Comparison of ENCODE assay signal across 8 cellular contexts in genomic region chr7:73718905-73719805, GRCh38. TPM values are rescaled to one million over a fixed set of nuclear protein-coding genes. Genes with fewer than 3 reads are reported as not detected.
DNase-seq lines count a peak whose midpoint lies in the region; ATAC-seq and TF ChIP-seq lines count a peak whose summit lies in the region.

Gene STX1A (minus strand): TSS chr7:73719669. CDS start chr7:73719631, 38 bp downstream.

- H3K4me2 ChIP-seq in OCI-LY1 (ENCODE audit: low read length) = peak within 1 kb of the TSS; percentile 87

- intact Hi-C loops in A673 (cut with micrococcal nuclease; ENCODE audit: unreplicated experiment) (loop anchor here (1.0 to 5.0 kb wide), 4 partner anchors 14 to 52 kb away; partner anchors contain the start of genes ABHD11, BUD23, DNAJC30 and VPS37D), esophagus squamous epithelium (cut with DNase I) (no loop called here)

- H3F3A ChIP-seq in OCI-LY1 (ENCODE audit: insufficient read depth, low read length) = no peaks in the 10 kb centered on the region

- no peaks in the 10 kb centered on the region for H3K9me3 ChIP-seq in A673 (ENCODE audit: low read depth, low read length, poor library complexity, severe bottlenecking)
- no peaks in the 10 kb centered on the region for H3K9me3 ChIP-seq in OCI-LY1 (ENCODE audit: low read length)
- no peaks in the 10 kb centered on the region for H3K9me3 ChIP-seq in esophagus squamous epithelium
- no peaks in the 10 kb centered on the region for H3K9me3 ChIP-seq in stomach smooth muscle (ENCODE audit: control insufficient read depth in 2 of 2, low read length in 2 of 2)

- WGBS in esophagus squamous epithelium, 2 donors = 0 to 4% methylated on average over 5 to 12 of the region's 96 CpGs

- H2AFZ ChIP-seq in OCI-LY1 (ENCODE audit: low read length) = peak within 1 kb of the TSS; percentile 70; the same call in 1 of the 2 replicates

- no peaks in the 10 kb centered on the region for H4K20me1 ChIP-seq in OCI-LY1 (ENCODE audit: insufficient read depth, low read length)

- peak within 1 kb of the TSS; percentile 87 to 88 for H3K4me3 Mint-ChIP-seq in activated T-cell treated with anti-CD3 and anti-CD28 coated beads, Interleukin-2, amount 50 U/mL, for 72 hours
- H3K4me3 Mint-ChIP-seq in naive thymus-derived CD8-positive, alpha-beta T cell = peak within 1 kb of the TSS; percentile 77 to 96 (median 88)

- H3K36me3 Mint-ChIP-seq in activated T-cell treated with anti-CD3 and anti-CD28 coated beads, Interleukin-2, amount 50 U/mL, for 72 hours (ENCODE audit: insufficient read depth in 2 of 2) = no peaks in the 10 kb centered on the region
- H3K36me3 Mint-ChIP-seq in naive thymus-derived CD8-positive, alpha-beta T cell = peaks cover 0 to 2% (median 0%) of the 10 kb centered on the region in 3 donors

- TF ChIP-seq CTCF in A673 (conservative IDR thresholded peaks at IDR 0.05; ENCODE audit: low read depth, low read length) (no peak), OCI-LY1 (IDR thresholded peaks at IDR 0.05; ENCODE audit: low read length) (no peak; the same call in 1 of the 2 replicates), esophagus squamous epithelium (IDR thresholded peaks at IDR 0.05) (no peak)

- H3K27ac ChIP-seq in A673 (ENCODE audit: low read depth, low read length, poor library complexity, severe bottlenecking) (peak within 1 kb of the TSS; percentile 77), OCI-LY1 (ENCODE audit: low read depth, low read length, poor library complexity, severe bottlenecking) (no peak within 1 kb of the TSS), esophagus squamous epithelium (peak within 1 kb of the TSS; percentile 44 to 67 (median 60)), stomach smooth muscle (ENCODE audit: low read length) (peak within 1 kb of the TSS; percentile 41)

- no peaks in the 10 kb centered on the region for H3K27me3 ChIP-seq in A673 (replicated peaks; ENCODE audit: insufficient read depth, low read depth, low read length, poor library complexity)
- 0 out of 2 replicates have a peak, but pooled peaks cover 5% of the 10 kb centered on the region for H3K27me3 ChIP-seq in OCI-LY1 (ENCODE audit: insufficient read depth, low read length)
- H3K27me3 ChIP-seq in esophagus squamous epithelium = peaks cover 0 to 10% (median 0%) of the 10 kb centered on the region in 4 donors
- no peaks in the 10 kb centered on the region for H3K27me3 ChIP-seq in stomach smooth muscle (ENCODE audit: control insufficient read depth in 1 of 2, insufficient read depth in 2 of 2, low read length in 2 of 2)

- H3K4me3 ChIP-seq in A673 (ENCODE audit: low read depth, low read length, poor library complexity, severe bottlenecking) = peak within 1 kb of the TSS; percentile 99
- peak within 1 kb of the TSS; percentile 81 for H3K4me3 ChIP-seq in OCI-LY1 (ENCODE audit: low read depth, low read length, poor library complexity, severe bottlenecking)
- H3K4me3 ChIP-seq in esophagus squamous epithelium = peak within 1 kb of the TSS; percentile 62 to 92 (median 72)
- H3K4me3 ChIP-seq in stomach smooth muscle (ENCODE audit: low read length in 2 of 2) = peak within 1 kb of the TSS; percentile 80

- no peaks in the 10 kb centered on the region for H3K9me2 ChIP-seq in OCI-LY1 (ENCODE audit: low read depth, low read length)

- no peaks in the 10 kb centered on the region for H3K9me3 Mint-ChIP-seq in activated T-cell treated with anti-CD3 and anti-CD28 coated beads, Interleukin-2, amount 50 U/mL, for 72 hours
- no peaks in the 10 kb centered on the region for H3K9me3 Mint-ChIP-seq in naive thymus-derived CD8-positive, alpha-beta T cell

- H3K9ac ChIP-seq in OCI-LY1 (ENCODE audit: low read length) = peak within 1 kb of the TSS; percentile 80
- H3K9ac ChIP-seq in stomach smooth muscle (ENCODE audit: low read length in 2 of 2) = peak within 1 kb of the TSS; percentile 47 to 75

- no TSS peak for BruUV-seq in A673 (replicated peaks; lab: Mats Ljungman, UMichigan)

- no peak within 1 kb of the TSS for H3K27ac Mint-ChIP-seq in activated T-cell treated with anti-CD3 and anti-CD28 coated beads, Interleukin-2, amount 50 U/mL, for 72 hours
- H3K27ac Mint-ChIP-seq in naive thymus-derived CD8-positive, alpha-beta T cell = peak within 1 kb of the TSS in 8 of 10 donors; percentile 37 to 79 (median 66)

- H3K79me2 ChIP-seq in OCI-LY1 (ENCODE audit: insufficient read depth, low read length) = no peaks in the 10 kb centered on the region

- CTCF ChIA-PET in A673 (lab: Charles Lee) = interaction anchor here (1.0 kb wide), 1 partner anchor 15 kb away, joined by 3 read pairs; no protein-coding TSS in a partner anchor

- H3K36me3 ChIP-seq in A673 (ENCODE audit: insufficient read depth, low read length, poor library complexity, severe bottlenecking) = no peaks in the 10 kb centered on the region
- H3K36me3 ChIP-seq in OCI-LY1 (ENCODE audit: insufficient read depth, low read length) = no peaks in the 10 kb centered on the region
- H3K36me3 ChIP-seq in esophagus squamous epithelium = no peaks in the 10 kb centered on the region
- peaks cover 0 to 5% of the 10 kb centered on the region in 2 donors for H3K36me3 ChIP-seq in stomach smooth muscle (ENCODE audit: control insufficient read depth in 2 of 2, insufficient read depth in 2 of 2, low read length in 2 of 2)

- H3K4me1 ChIP-seq in A673 (ENCODE audit: insufficient read depth, low read length, poor library complexity, severe bottlenecking) (peaks cover 38% of the 10 kb centered on the region), OCI-LY1 (ENCODE audit: insufficient read depth, low read length, severe bottlenecking) (peaks cover 19% of the 10 kb centered on the region), esophagus squamous epithelium (peaks cover 26 to 62% (median 45%) of the 10 kb centered on the region in 3 donors), stomach smooth muscle (ENCODE audit: control insufficient read depth, insufficient read depth, low read length) (peaks cover 49% of the 10 kb centered on the region)

- peak; percentile 82 for DNase-seq in A673 (ENCODE audit: low spot score)
- peak; percentile 78 to 82 for DNase-seq in activated T-cell treated with anti-CD3 and anti-CD28 coated beads, Interleukin-2, amount 50 U/mL, for 72 hours
- no peak for DNase-seq in esophagus squamous epithelium (lab: John Stamatoyannopoulos, UW)
- peak; percentile 56 to 78 (median 70) for DNase-seq in naive thymus-derived CD8-positive, alpha-beta T cell

- peak in 1 of 4 donors; percentile 64 for TF ChIP-seq POLR2A in esophagus squamous epithelium (IDR thresholded peaks at IDR 0.05)

- POLR2A ChIA-PET in A673 (lab: Charles Lee; ENCODE audit: low non-redundant PET) = no interaction called here
- POLR2A ChIA-PET in naive thymus-derived CD8-positive, alpha-beta T cell (lab: Charles Lee) = interaction anchor here (0.8 kb wide), 1 partner anchor 141 kb away, joined by 3 read pairs; the partner anchor contains the start of gene TBL2

- peaks cover 42% of the 10 kb centered on the region for H3K4me1 Mint-ChIP-seq in activated T-cell treated with anti-CD3 and anti-CD28 coated beads, Interleukin-2, amount 50 U/mL, for 72 hours (ENCODE audit: low read depth)
- H3K4me1 Mint-ChIP-seq in naive thymus-derived CD8-positive, alpha-beta T cell = peaks cover 14 to 31% (median 24%) of the 10 kb centered on the region in 4 donors

- ATAC-seq in GM18519 (IDR thresholded peaks at IDR 0.05; ENCODE audit: low FRiP score, unreplicated experiment) = peak; percentile 66
- ATAC-seq in HG03139 (IDR thresholded peaks at IDR 0.05; ENCODE audit: unreplicated experiment) = peak; percentile 42
- peak; percentile 66 to 72 for ATAC-seq in activated T-cell treated with anti-CD3 and anti-CD28 coated beads, Interleukin-2, amount 50 U/mL, for 72 hours (replicated peaks in 1 of 2)
- ATAC-seq in naive thymus-derived CD8-positive, alpha-beta T cell = peak; percentile 68 to 74

- peaks cover 9% of the 10 kb centered on the region for H3K27me3 Mint-ChIP-seq in activated T-cell treated with anti-CD3 and anti-CD28 coated beads, Interleukin-2, amount 50 U/mL, for 72 hours (ENCODE audit: low read depth)
- peaks cover 0 to 7% (median 0%) of the 10 kb centered on the region in 5 donors for H3K27me3 Mint-ChIP-seq in naive thymus-derived CD8-positive, alpha-beta T cell

RNA-seq across cellular contexts. Expression of gene STX1A, which starts in this region (rescaled TPM):
- total RNA-seq in A673 (2021) (37.8 and 47.1 TPM in 2 replicates), esophagus squamous epithelium (1 to 10 TPM in 3 of 4 donors, under 1 TPM in 1; 0.94 to 4.0 (median 1.8) TPM)
- total RNA-seq in activated T-cell treated with anti-CD3 and anti-CD28 coated beads, Interleukin-2, amount 50 U/mL, for 72 hours = 10 to 100 TPM; 28.6 to 37.5 TPM
- total RNA-seq in naive thymus-derived CD8-positive, alpha-beta T cell = 1 to 10 TPM; 5.7 to 7.8 TPM
- polyA plus RNA-seq in naive thymus-derived CD8-positive, alpha-beta T cell = 1 to 10 TPM in 2 of 3 donors, under 1 TPM in 1; 0.69 to 2.2 (median 2.1) TPM
